ENCODE assay signal across 9 cellular contexts in genomic region chr10:109773818-109774440, GRCh38.
DNase-seq lines count a peak whose midpoint lies in the region; ATAC-seq, FAIRE-seq and TF ChIP-seq lines count a peak whose summit lies in the region.
"Had no signal": no experiment of that assay in that cellular context is flagged by ENCODE, and none has a peak within 500 bp of the region (broad histone marks: within the 10 kb centered on the region; RNA-seq: fewer than 3 reads in every experiment).

No MANE protein-coding gene starts in this region.

- H3K9ac ChIP-seq in SU-DHL-6 (ENCODE audit: low read length) (no peak overlapping the region), kidney (ENCODE audit: low read length in 2 of 2) (no peak overlapping the region)

- H3K27ac Mint-ChIP-seq in activated naive CD4-positive, alpha-beta T cell treated with anti-CD3 and anti-CD28 coated beads, Interleukin-2, amount 50 U/mL, for 72 hours = no peak overlapping the region
- H3K27ac Mint-ChIP-seq in activated T-helper 2 cell treated with anti-CD3 and anti-CD28 coated beads, Interferon-gamma antibody, Interleukin-2, Interleukin-4, amounts not matched to agents 10 μg/mL and 5 μg/mL and 100 μg/mL, durations not matched to agents 14 hours and 24 hours and 36 hours = no peak overlapping the region

- H3K79me2 ChIP-seq in SU-DHL-6 (ENCODE audit: insufficient read depth, low read length) = no peaks in the 10 kb centered on the region

- intact Hi-C loops in kidney (cut with DNase I) = no loop called here
- intact Hi-C loops in activated T-helper 2 cell treated with anti-CD3 and anti-CD28 coated beads, Interferon-gamma antibody, Interleukin-2, Interleukin-4, amounts not matched to agents 10 μg/mL and 5 μg/mL and 100 μg/mL, durations not matched to agents 14 hours and 24 hours and 36 hours (cut with micrococcal nuclease) = no loop called here

- no peak overlapping the region for H2AFZ ChIP-seq in SU-DHL-6 (ENCODE audit: low read depth, low read length, severe bottlenecking)

- ATAC-seq in HG03354 (IDR thresholded peaks at IDR 0.05; ENCODE audit: poor library complexity, severe bottlenecking, unreplicated experiment) (peak; percentile 71), GM18858 (IDR thresholded peaks at IDR 0.05; ENCODE audit: unreplicated experiment) (no peak)
- ATAC-seq in activated naive CD4-positive, alpha-beta T cell treated with anti-CD3 and anti-CD28 coated beads, Interleukin-2, amount 50 U/mL, for 72 hours = no peak

- H3K36me3 ChIP-seq in SU-DHL-6 (ENCODE audit: low read length) = no peaks in the 10 kb centered on the region
- H3K36me3 ChIP-seq in kidney (ENCODE audit: control insufficient read depth in 1 of 2, insufficient read depth in 2 of 2, low read length in 2 of 2) = no peaks in the 10 kb centered on the region

- H3K9me2 ChIP-seq in SU-DHL-6 (replicated peaks; ENCODE audit: insufficient read depth, low read length) = no peaks in the 10 kb centered on the region

- H3K36me3 Mint-ChIP-seq in activated naive CD4-positive, alpha-beta T cell treated with anti-CD3 and anti-CD28 coated beads, Interleukin-2, amount 50 U/mL, for 72 hours = no peaks in the 10 kb centered on the region
- no peaks in the 10 kb centered on the region for H3K36me3 Mint-ChIP-seq in activated T-helper 2 cell treated with anti-CD3 and anti-CD28 coated beads, Interferon-gamma antibody, Interleukin-2, Interleukin-4, amounts not matched to agents 10 μg/mL and 5 μg/mL and 100 μg/mL, durations not matched to agents 14 hours and 24 hours and 36 hours (ENCODE audit: low read depth)

- DNase-seq in GM10248 (ENCODE audit: extremely low spot score) (peak; percentile 18), kidney (no peak), GM12892 (ENCODE audit: insufficient read length) (no peak)
- DNase-seq in activated naive CD4-positive, alpha-beta T cell treated with anti-CD3 and anti-CD28 coated beads, Interleukin-2, amount 50 U/mL, for 72 hours (ENCODE audit: low spot score in 2 of 2) = no peak
- DNase-seq in activated T-helper 2 cell treated with anti-CD3 and anti-CD28 coated beads, Interferon-gamma antibody, Interleukin-2, Interleukin-4, amounts not matched to agents 10 μg/mL and 5 μg/mL and 100 μg/mL, durations not matched to agents 14 hours and 24 hours and 36 hours (ENCODE audit: low spot score) = no peak

- H3K4me3 ChIP-seq in SU-DHL-6 (ENCODE audit: insufficient read depth, low read length, poor library complexity, severe bottlenecking) (no peak overlapping the region), kidney (ENCODE audit: low read length in 2 of 2) (no peak overlapping the region)
- H3K4me3 ChIP-seq: skin epidermis had no signal

- no peaks in the 10 kb centered on the region for H3K9me3 ChIP-seq in SU-DHL-6 (ENCODE audit: insufficient read depth, low read length)
- no peaks in the 10 kb centered on the region for H3K9me3 ChIP-seq in kidney (ENCODE audit: control insufficient read depth in 1 of 2, low read length in 2 of 2)

- H3F3A ChIP-seq in SU-DHL-6 (ENCODE audit: insufficient read depth) = no peaks in the 10 kb centered on the region

- no peaks in the 10 kb centered on the region for H4K20me1 ChIP-seq in SU-DHL-6 (ENCODE audit: low read depth, low read length)

- no peak for TF ChIP-seq POLR2A in GM12892 (IDR thresholded peaks at IDR 0.05; ENCODE audit: low read depth, low read length)

- POLR2A ChIA-PET in GM10248 (lab: Yijun Ruan, JAX) = no interaction called here

- H3K4me2 ChIP-seq in SU-DHL-6 (ENCODE audit: low read depth, low read length, poor library complexity, severe bottlenecking) = no peak overlapping the region

- H3K4me1 ChIP-seq in kidney (ENCODE audit: control insufficient read depth in 1 of 2, insufficient read depth in 1 of 2, low read depth in 1 of 2, low read length in 2 of 2) = no peaks in the 10 kb centered on the region

- FAIRE-seq in kidney (lab: Jason Lieb, UNC) (peak; percentile 74), GM12892 (lab: Jason Lieb, UNC) (no peak)

- no peak overlapping the region for H3K4me3 Mint-ChIP-seq in activated T-helper 2 cell treated with anti-CD3 and anti-CD28 coated beads, Interferon-gamma antibody, Interleukin-2, Interleukin-4, amounts not matched to agents 10 μg/mL and 5 μg/mL and 100 μg/mL, durations not matched to agents 14 hours and 24 hours and 36 hours (ENCODE audit: low read depth)

- no peaks in the 10 kb centered on the region for H3K27me3 ChIP-seq in SU-DHL-6 (ENCODE audit: low read length)

- H3K27me3 Mint-ChIP-seq in activated T-helper 2 cell treated with anti-CD3 and anti-CD28 coated beads, Interferon-gamma antibody, Interleukin-2, Interleukin-4, amounts not matched to agents 10 μg/mL and 5 μg/mL and 100 μg/mL, durations not matched to agents 14 hours and 24 hours and 36 hours (ENCODE audit: low read depth) = no peaks in the 10 kb centered on the region

- CTCF ChIA-PET in GM10248 (lab: Yijun Ruan, JAX) = interaction anchor here (1.1 to 2.5 kb wide), 8 partner anchors 9 to 904 kb away, joined by 3 to 18 read pairs (median 4); no protein-coding TSS in a partner anchor

- H3K27ac ChIP-seq in SU-DHL-6 (ENCODE audit: low read depth, low read length) = no peak overlapping the region
- H3K27ac ChIP-seq in kidney (ENCODE audit: low read depth in 2 of 2, low read length in 2 of 2) = no peak overlapping the region
- H3K27ac ChIP-seq: skin epidermis had no signal

- TF ChIP-seq CTCF in GM10248 (IDR thresholded peaks at IDR 0.05; ENCODE audit: control extremely low read depth, extremely low read depth, low read depth, missing control alignments) = peak; percentile 49
- peak; percentile 59 for TF ChIP-seq CTCF in SU-DHL-6 (IDR thresholded peaks at IDR 0.05; ENCODE audit: insufficient read depth, low read length, poor library complexity, severe bottlenecking)
- TF ChIP-seq CTCF in kidney (IDR thresholded peaks at IDR 0.05; ENCODE audit: borderline replicate concordance, extremely low read depth, insufficient read depth) = peak; percentile 34

- H3K4me1 Mint-ChIP-seq in activated T-helper 2 cell treated with anti-CD3 and anti-CD28 coated beads, Interferon-gamma antibody, Interleukin-2, Interleukin-4, amounts not matched to agents 10 μg/mL and 5 μg/mL and 100 μg/mL, durations not matched to agents 14 hours and 24 hours and 36 hours (ENCODE audit: low read depth) = no peaks in the 10 kb centered on the region

- H3K9me3 Mint-ChIP-seq in activated naive CD4-positive, alpha-beta T cell treated with anti-CD3 and anti-CD28 coated beads, Interleukin-2, amount 50 U/mL, for 72 hours = no peaks in the 10 kb centered on the region
- H3K9me3 Mint-ChIP-seq in activated T-helper 2 cell treated with anti-CD3 and anti-CD28 coated beads, Interferon-gamma antibody, Interleukin-2, Interleukin-4, amounts not matched to agents 10 μg/mL and 5 μg/mL and 100 μg/mL, durations not matched to agents 14 hours and 24 hours and 36 hours = no peaks in the 10 kb centered on the region
